ENCODE assay signal across 15 cellular contexts in genomic region chr3:8237893-8238292, GRCh38.
"Had no signal": no experiment of that assay in that cellular context is flagged by ENCODE, and none has a peak within 500 bp of the region (broad histone marks: within the 10 kb centered on the region; RNA-seq: fewer than 3 reads in every experiment).

No MANE protein-coding gene starts in this region.

- H3K36me3 ChIP-seq: heart left ventricle, neural progenitor cell, pancreas had no signal

- H3K4me3 ChIP-seq: heart left ventricle, lung, neural progenitor cell, pancreas had no signal

- DNase-seq: activated CD4-positive, alpha-beta memory T cell treated with anti-CD3 and anti-CD28 coated beads for 36 hours; activated CD8-positive, alpha-beta memory T cell treated with anti-CD3 and anti-CD28 coated beads, Interleukin-2, amount 10 ng/mL, durations not matched to agents 7 days and 5 days; activated naive CD4-positive, alpha-beta T cell treated with anti-CD3 and anti-CD28 coated beads, Interleukin-2, amount 10 ng/mL, durations not matched to agents 7 days and 5 days; activated T-cell treated with anti-CD3 and anti-CD28 coated beads, Interleukin-2, amount 50 U/mL, for 1 hour; central memory CD4-positive, alpha-beta T cell; effector CD8-positive, alpha-beta T cell; heart left ventricle; left cardiac atrium; midbrain; pancreas; stimulated activated CD4-positive, alpha-beta T cell treated with anti-CD3 and anti-CD28 coated beads, Interleukin-2, amount 100 ng/mL, for 48 hours; stimulated activated naive B cell treated with anti-CD40 and anti-IgM and Interleukin-4, amounts not matched to agents 10 μg/mL and 1 μg/mL and 100 μg/mL, for 72 hours; T-cell had no signal

- H3K27me3 ChIP-seq: heart left ventricle, neural progenitor cell, pancreas had no signal

- H3K4me1 ChIP-seq: neural progenitor cell, pancreas had no signal

- ATAC-seq: activated CD8-positive, alpha-beta memory T cell treated with anti-CD3 and anti-CD28 coated beads, Interleukin-2, amount 10 ng/mL, durations not matched to agents 7 days and 5 days; heart left ventricle; pancreas; stimulated activated naive B cell treated with anti-CD40 and anti-IgM and Interleukin-4, amounts not matched to agents 10 μg/mL and 1 μg/mL and 100 μg/mL, for 72 hours; T-cell had no signal

- H3K27ac ChIP-seq: heart left ventricle, neural progenitor cell, pancreas had no signal

- H3K9me3 ChIP-seq: pancreas had no signal
